18 cellular contexts compared by ENCODE assay signal in genomic region chr10:101691081-101691480, GRCh38. TPM values are rescaled to one million over a fixed set of nuclear protein-coding genes. Genes with fewer than 3 reads are reported as not detected.
DNase-seq lines count a peak whose midpoint lies in the region; ATAC-seq lines count a peak whose summit lies in the region.
"Had no signal": no experiment of that assay in that cellular context is flagged by ENCODE, and none has a peak within 500 bp of the region (broad histone marks: within the 10 kb centered on the region; RNA-seq: fewer than 3 reads in every experiment).

No MANE protein-coding gene starts in this region.

- peaks cover 54% of the 10 kb centered on the region for H3K4me1 Mint-ChIP-seq in activated T-cell treated with anti-CD3 and anti-CD28 coated beads, Interleukin-2, amount 50 U/mL, for 72 hours (ENCODE audit: low read depth)
- H3K4me1 Mint-ChIP-seq in activated T-cell treated with anti-CD3 and anti-CD28 coated beads, Interleukin-2, amount 50 U/mL, for 4 hours (ENCODE audit: low read depth): peaks cover 62% of the 10 kb centered on the region
- peaks cover 23% of the 10 kb centered on the region for H3K4me1 Mint-ChIP-seq in activated T-helper 17 cell treated with anti-CD3 and anti-CD28 coated beads, Interleukin-2, amount 50 U/mL, for 72 hours

- ATAC-seq in activated T-cell treated with anti-CD3 and anti-CD28 coated beads, Interleukin-2, amount 50 U/mL, for 72 hours (replicated peaks in 1 of 2): no peak
- no peak for ATAC-seq in activated T-cell treated with anti-CD3 and anti-CD28 coated beads, Interleukin-2, amount 50 U/mL, for 4 hours
- ATAC-seq in activated T-helper 17 cell treated with anti-CD3 and anti-CD28 coated beads, Interleukin-2, amount 50 U/mL, for 72 hours (replicated peaks): no peak
- no peak for ATAC-seq in HG02759 (IDR thresholded peaks at IDR 0.05; ENCODE audit: unreplicated experiment)

- H3K36me3 ChIP-seq in stomach smooth muscle (ENCODE audit: control insufficient read depth in 2 of 2, insufficient read depth in 2 of 2, low read length in 2 of 2): no peaks in the 10 kb centered on the region
- H3K36me3 ChIP-seq: prostate gland had no signal

- H3K9ac ChIP-seq in stomach smooth muscle (ENCODE audit: low read length in 2 of 2): peak overlapping the region in 1 of 2 donors; percentile 37
- H3K9ac ChIP-seq: BLaER1 had no signal

- no peaks in the 10 kb centered on the region for H3K27me3 ChIP-seq in stomach smooth muscle (ENCODE audit: control insufficient read depth in 1 of 2, insufficient read depth in 2 of 2, low read length in 2 of 2)
- H3K27me3 ChIP-seq: BLaER1, spleen, testis had no signal

- H3K36me3 Mint-ChIP-seq in activated T-cell treated with anti-CD3 and anti-CD28 coated beads, Interleukin-2, amount 50 U/mL, for 72 hours (ENCODE audit: insufficient read depth in 2 of 2): peaks cover 4 to 5% of the 10 kb centered on the region in 2 donors
- peaks cover 17% of the 10 kb centered on the region for H3K36me3 Mint-ChIP-seq in activated T-cell treated with anti-CD3 and anti-CD28 coated beads, Interleukin-2, amount 50 U/mL, for 4 hours (ENCODE audit: insufficient read depth)
- peaks cover 39% of the 10 kb centered on the region for H3K36me3 Mint-ChIP-seq in activated T-helper 17 cell treated with anti-CD3 and anti-CD28 coated beads, Interleukin-2, amount 50 U/mL, for 72 hours (ENCODE audit: low read depth)

- H3K4me1 ChIP-seq in stomach smooth muscle (ENCODE audit: control insufficient read depth, insufficient read depth, low read length): peaks cover 21% of the 10 kb centered on the region

- DNase-seq in activated T-cell treated with anti-CD3 and anti-CD28 coated beads, Interleukin-2, amount 50 U/mL, for 72 hours: no peak
- DNase-seq in activated T-cell treated with anti-CD3 and anti-CD28 coated beads, Interleukin-2, amount 50 U/mL, for 4 hours: no peak
- peak; percentile 94 for DNase-seq in myocyte (ENCODE audit: low read depth)
- DNase-seq in cerebellum (ENCODE audit: low spot score): no peak
- no peak for DNase-seq in NCI-H524 treated with DMSO at 0.1 percent for 48 hours (lab: John Stamatoyannopoulos, UW)
- DNase-seq: activated CD4-positive, CD25-positive, alpha-beta regulatory T cell; caudate nucleus; DMS 273 treated with DMSO at 0.1 percent for 48 hours; IMR-90; NCI-H526; spleen; testis had no signal

- H3K27me3 Mint-ChIP-seq in activated T-cell treated with anti-CD3 and anti-CD28 coated beads, Interleukin-2, amount 50 U/mL, for 72 hours (ENCODE audit: low read depth): no peaks in the 10 kb centered on the region
- H3K27me3 Mint-ChIP-seq in activated T-cell treated with anti-CD3 and anti-CD28 coated beads, Interleukin-2, amount 50 U/mL, for 4 hours (ENCODE audit: low read depth): no peaks in the 10 kb centered on the region
- H3K27me3 Mint-ChIP-seq in activated T-helper 17 cell treated with anti-CD3 and anti-CD28 coated beads, Interleukin-2, amount 50 U/mL, for 72 hours: no peaks in the 10 kb centered on the region

- H3K9me3 ChIP-seq in stomach smooth muscle (ENCODE audit: control insufficient read depth in 2 of 2, low read length in 2 of 2): no peaks in the 10 kb centered on the region
- H3K9me3 ChIP-seq: BLaER1, prostate gland, spleen, testis had no signal

- peak overlapping the region in 1 of 2 donors; percentile 9 for H3K4me3 ChIP-seq in stomach smooth muscle (ENCODE audit: low read length in 2 of 2)
- H3K4me3 ChIP-seq: BLaER1, prostate gland, spleen, testis had no signal

- H3K9me3 Mint-ChIP-seq in activated T-cell treated with anti-CD3 and anti-CD28 coated beads, Interleukin-2, amount 50 U/mL, for 72 hours: no peaks in the 10 kb centered on the region
- no peaks in the 10 kb centered on the region for H3K9me3 Mint-ChIP-seq in activated T-cell treated with anti-CD3 and anti-CD28 coated beads, Interleukin-2, amount 50 U/mL, for 4 hours
- no peaks in the 10 kb centered on the region for H3K9me3 Mint-ChIP-seq in activated T-helper 17 cell treated with anti-CD3 and anti-CD28 coated beads, Interleukin-2, amount 50 U/mL, for 72 hours
- H3K9me3 Mint-ChIP-seq: activated T-helper 2 cell treated with anti-CD3 and anti-CD28 coated beads, Interferon-gamma antibody, Interleukin-2, Interleukin-4, amounts not matched to agents 10 μg/mL and 5 μg/mL and 100 μg/mL, durations not matched to agents 14 hours and 24 hours and 36 hours had no signal

- peak overlapping the region; percentile 65 for H3K27ac ChIP-seq in stomach smooth muscle (ENCODE audit: low read length)
- H3K27ac ChIP-seq: BLaER1, prostate gland, spleen, testis had no signal

- peak overlapping the region in 1 of 2 donors; percentile 69 for H3K4me3 Mint-ChIP-seq in activated T-cell treated with anti-CD3 and anti-CD28 coated beads, Interleukin-2, amount 50 U/mL, for 72 hours
- no peak overlapping the region for H3K4me3 Mint-ChIP-seq in activated T-cell treated with anti-CD3 and anti-CD28 coated beads, Interleukin-2, amount 50 U/mL, for 4 hours
- peak overlapping the region; percentile 33 for H3K4me3 Mint-ChIP-seq in activated T-helper 17 cell treated with anti-CD3 and anti-CD28 coated beads, Interleukin-2, amount 50 U/mL, for 72 hours

- peak overlapping the region; percentile 94 for H3K27ac Mint-ChIP-seq in activated T-cell treated with anti-CD3 and anti-CD28 coated beads, Interleukin-2, amount 50 U/mL, for 72 hours
- peak overlapping the region; percentile 66 for H3K27ac Mint-ChIP-seq in activated T-helper 17 cell treated with anti-CD3 and anti-CD28 coated beads, Interleukin-2, amount 50 U/mL, for 72 hours
- H3K27ac Mint-ChIP-seq: activated T-helper 2 cell treated with anti-CD3 and anti-CD28 coated beads, Interferon-gamma antibody, Interleukin-2, Interleukin-4, amounts not matched to agents 10 μg/mL and 5 μg/mL and 100 μg/mL, durations not matched to agents 14 hours and 24 hours and 36 hours had no signal

RNA-seq across cellular contexts. Expression of gene FBXW4, which starts 3.9 kb away (rescaled TPM):
- 10 to 100 TPM; 64.4 to 64.6 TPM for total RNA-seq in activated T-cell treated with anti-CD3 and anti-CD28 coated beads, Interleukin-2, amount 50 U/mL, for 72 hours
- total RNA-seq in activated T-cell treated with anti-CD3 and anti-CD28 coated beads, Interleukin-2, amount 50 U/mL, for 4 hours: 10 to 100 TPM; 23.8 to 26.8 (median 25.2) TPM
- total RNA-seq in activated T-helper 17 cell treated with anti-CD3 and anti-CD28 coated beads, Interleukin-2, amount 50 U/mL, for 72 hours: 10 to 100 TPM; 37.1 to 41.6 TPM
- total RNA-seq in myocyte: 27.7 and 35.1 TPM in 2 replicates
- 60.3 TPM for polyA plus RNA-seq in myocyte (2012)
- total RNA-seq in cerebellum: 40.1 TPM
